Comparison of ENCODE assay signal across 9 cellular contexts in the genomic region with DNA sequence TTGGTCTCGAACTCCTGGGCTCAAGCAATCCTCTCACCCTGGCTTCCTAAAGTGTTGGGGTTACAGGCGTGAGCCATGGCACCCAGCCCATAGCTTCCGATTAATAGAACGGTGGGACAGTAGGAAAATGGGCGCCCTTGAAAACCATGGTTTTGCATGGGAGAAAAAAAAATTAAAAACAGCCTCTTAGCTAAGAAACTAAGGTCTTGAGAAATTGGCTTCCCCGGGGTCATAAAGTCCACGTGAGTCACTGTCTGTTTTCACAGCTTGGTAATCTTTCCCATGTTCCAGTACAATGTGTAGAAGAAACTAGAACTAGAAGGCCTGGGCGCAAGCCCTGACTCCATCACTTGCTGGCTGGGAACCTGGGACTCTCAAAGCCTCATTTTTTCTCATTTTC. TPM values are rescaled to one million over a fixed set of nuclear protein-coding genes. Genes with fewer than 3 reads are reported as not detected.
DNase-seq lines count a peak whose midpoint lies in the region; ATAC-seq and TF ChIP-seq lines count a peak whose summit lies in the region.
"Had no signal": no experiment of that assay in that cellular context is flagged by ENCODE, and none has a peak within 500 bp of the region (broad histone marks: within the 10 kb centered on the region; RNA-seq: fewer than 3 reads in every experiment).

No MANE protein-coding gene starts in this region.

- H3K4me3 Mint-ChIP-seq in activated naive CD4-positive, alpha-beta T cell treated with anti-CD3 and anti-CD28 coated beads for 36 hours: no peak overlapping the region
- H3K4me3 Mint-ChIP-seq in activated naive CD4-positive, alpha-beta T cell treated with anti-CD3 and anti-CD28 coated beads, Interleukin-2, amount 10 ng/mL, durations not matched to agents 7 days and 5 days: no peak overlapping the region
- H3K4me3 Mint-ChIP-seq in chondrocyte (ENCODE audit: unreplicated experiment) (peak overlapping the region; percentile 27), memory B cell (no peak overlapping the region)

- no peaks in the 10 kb centered on the region for H3K27me3 ChIP-seq in upper lobe of right lung

- no peak overlapping the region for H3K4me3 ChIP-seq in upper lobe of right lung

- no peaks in the 10 kb centered on the region for H3K27me3 Mint-ChIP-seq in activated naive CD4-positive, alpha-beta T cell treated with anti-CD3 and anti-CD28 coated beads for 36 hours (ENCODE audit: low read depth)
- H3K27me3 Mint-ChIP-seq in activated naive CD4-positive, alpha-beta T cell treated with anti-CD3 and anti-CD28 coated beads, Interleukin-2, amount 10 ng/mL, durations not matched to agents 7 days and 5 days: no peaks in the 10 kb centered on the region
- H3K27me3 Mint-ChIP-seq in chondrocyte (ENCODE audit: low read depth) (no peaks in the 10 kb centered on the region), memory B cell (no peaks in the 10 kb centered on the region)

- CTCF ChIA-PET in activated naive CD4-positive, alpha-beta T cell treated with anti-CD3 and anti-CD28 coated beads for 36 hours (lab: Charles Lee): interaction anchor here (0.9 kb wide), 1 partner anchor 69 kb away, joined by 3 read pairs; no protein-coding TSS in a partner anchor
- CTCF ChIA-PET in activated naive CD4-positive, alpha-beta T cell treated with anti-CD3 and anti-CD28 coated beads, Interleukin-2, amount 10 ng/mL, durations not matched to agents 7 days and 5 days (lab: Charles Lee): no interaction called here

- TF ChIP-seq CTCF in chondrocyte (IDR thresholded peaks at IDR 0.05): no peak
- TF ChIP-seq CTCF in upper lobe of right lung (IDR thresholded peaks at IDR 0.05): no peak

- ATAC-seq in memory B cell (ENCODE audit: low read depth) (no peak), upper lobe of right lung (peak; percentile 35), GM18511 (IDR thresholded peaks at IDR 0.05; ENCODE audit: unreplicated experiment) (no peak)

- intact Hi-C loops in activated naive CD4-positive, alpha-beta T cell treated with anti-CD3 and anti-CD28 coated beads for 36 hours (cut with micrococcal nuclease): loop anchor here (5.0 kb wide), 1 partner anchor 91 kb away; no protein-coding TSS in a partner anchor
- intact Hi-C loops in upper lobe of right lung (cut with DNase I): no loop called here

- H3K27ac ChIP-seq in upper lobe of right lung: no peak overlapping the region

- H3K9me3 Mint-ChIP-seq in activated naive CD4-positive, alpha-beta T cell treated with anti-CD3 and anti-CD28 coated beads for 36 hours: peaks cover 14% of the 10 kb centered on the region
- H3K9me3 Mint-ChIP-seq in activated naive CD4-positive, alpha-beta T cell treated with anti-CD3 and anti-CD28 coated beads, Interleukin-2, amount 10 ng/mL, durations not matched to agents 7 days and 5 days: peaks cover 30% of the 10 kb centered on the region
- H3K9me3 Mint-ChIP-seq in chondrocyte (ENCODE audit: low read depth) (peaks cover 3% of the 10 kb centered on the region), memory B cell (peaks cover 5% of the 10 kb centered on the region)

- no peaks in the 10 kb centered on the region for H3K9me3 ChIP-seq in upper lobe of right lung

- H3K27ac Mint-ChIP-seq in activated naive CD4-positive, alpha-beta T cell treated with anti-CD3 and anti-CD28 coated beads for 36 hours: no peak overlapping the region
- H3K27ac Mint-ChIP-seq in activated naive CD4-positive, alpha-beta T cell treated with anti-CD3 and anti-CD28 coated beads, Interleukin-2, amount 10 ng/mL, durations not matched to agents 7 days and 5 days: no peak overlapping the region
- H3K27ac Mint-ChIP-seq in chondrocyte (ENCODE audit: unreplicated experiment) (peak overlapping the region; percentile 88), memory B cell (peak overlapping the region; percentile 24)

- H3K4me1 ChIP-seq in upper lobe of right lung: peaks cover 64% of the 10 kb centered on the region

- peak; percentile 30 for DNase-seq in activated naive CD4-positive, alpha-beta T cell treated with anti-CD3 and anti-CD28 coated beads for 36 hours
- no peak for DNase-seq in activated naive CD4-positive, alpha-beta T cell treated with anti-CD3 and anti-CD28 coated beads, Interleukin-2, amount 10 ng/mL, durations not matched to agents 7 days and 5 days
- DNase-seq in chondrocyte (ENCODE audit: low spot score) (no peak), memory B cell (ENCODE audit: low spot score in 2 of 2) (no peak), upper lobe of right lung (no peak), NCI-H2171 (lab: John Stamatoyannopoulos, UW) (no peak), GF-D8 (lab: John Stamatoyannopoulos, UW) (no peak)
- DNase-seq: activated naive CD4-positive, alpha-beta T cell had no signal

- peaks cover 44% of the 10 kb centered on the region for H3K36me3 Mint-ChIP-seq in activated naive CD4-positive, alpha-beta T cell treated with anti-CD3 and anti-CD28 coated beads for 36 hours (ENCODE audit: low read depth)
- H3K36me3 Mint-ChIP-seq in activated naive CD4-positive, alpha-beta T cell treated with anti-CD3 and anti-CD28 coated beads, Interleukin-2, amount 10 ng/mL, durations not matched to agents 7 days and 5 days: peaks cover 60% of the 10 kb centered on the region
- H3K36me3 Mint-ChIP-seq in chondrocyte (ENCODE audit: low read depth) (peaks cover 2% of the 10 kb centered on the region), memory B cell (peaks cover 35% of the 10 kb centered on the region)

- no peaks in the 10 kb centered on the region for H3K36me3 ChIP-seq in upper lobe of right lung

- H3K4me1 Mint-ChIP-seq in activated naive CD4-positive, alpha-beta T cell treated with anti-CD3 and anti-CD28 coated beads for 36 hours (ENCODE audit: low read depth): peaks cover 95% of the 10 kb centered on the region
- H3K4me1 Mint-ChIP-seq in activated naive CD4-positive, alpha-beta T cell treated with anti-CD3 and anti-CD28 coated beads, Interleukin-2, amount 10 ng/mL, durations not matched to agents 7 days and 5 days: peaks cover 29% of the 10 kb centered on the region
- H3K4me1 Mint-ChIP-seq in chondrocyte (ENCODE audit: low read depth): peaks cover 77% of the 10 kb centered on the region
- peaks cover 45% of the 10 kb centered on the region for H3K4me1 Mint-ChIP-seq in memory B cell

RNA-seq across cellular contexts. Expression of a gene that starts 20.7 kb away (rescaled TPM):
- total RNA-seq in activated naive CD4-positive, alpha-beta T cell treated with anti-CD3 and anti-CD28 coated beads for 36 hours: 10 to 100 TPM; 31.2 to 33.0 TPM
- total RNA-seq in chondrocyte (8.0 to 22.7 TPM (median 22.4 TPM) in 3 replicates), upper lobe of right lung (38.6 TPM)

Comparison
In these comparisons a context has a peak if more than half of its experiments do, and no peak if none do; other contexts are left out.
1. H3K27ac Mint-ChIP-seq: peak in chondrocyte (single experiment) and memory B cell (single experiment); none in activated naive CD4-positive, alpha-beta T cell treated with anti-CD3 and anti-CD28 coated beads for 36 hours (single experiment) and activated naive CD4-positive, alpha-beta T cell treated with anti-CD3 and anti-CD28 coated beads, Interleukin-2, amount 10 ng/mL, durations not matched to agents 7 days and 5 days (single experiment).